Comparison of ENCODE assay signal across 7 cellular contexts in genomic region chr5:58871648-58872242, GRCh38.
DNase-seq lines count a peak whose midpoint lies in the region; ATAC-seq, FAIRE-seq and TF ChIP-seq lines count a peak whose summit lies in the region.

No MANE protein-coding gene starts in this region.

- POLR2A ChIA-PET in WTC11 (lab: Charles Lee) = no interaction called here

- ATAC-seq in GM18519 (IDR thresholded peaks at IDR 0.05; ENCODE audit: low FRiP score, unreplicated experiment) (peak; percentile 68), WTC11 (no peak), thoracic aorta (ENCODE audit: insufficient number of reproducible peaks, low FRiP score, low read depth) (no peak)

- H3K36me3 Mint-ChIP-seq in WTC11 (no peaks in the 10 kb centered on the region), glutamatergic neuron (ENCODE audit: unreplicated experiment) (no peaks in the 10 kb centered on the region)

- no peaks in the 10 kb centered on the region for H3K4me1 ChIP-seq in thoracic aorta (ENCODE audit: control insufficient read depth in 1 of 2, low read depth in 2 of 2)

- no peak for FAIRE-seq in D721Med (lab: Jason Lieb, UNC)

- H3K4me1 Mint-ChIP-seq in WTC11 (no peaks in the 10 kb centered on the region), glutamatergic neuron (ENCODE audit: low read depth, unreplicated experiment) (no peaks in the 10 kb centered on the region)

- H3K9me3 ChIP-seq in thoracic aorta = no peaks in the 10 kb centered on the region

- H3K27me3 Mint-ChIP-seq in WTC11 (ENCODE audit: low read depth) (no peaks in the 10 kb centered on the region), glutamatergic neuron (ENCODE audit: unreplicated experiment) (no peaks in the 10 kb centered on the region)

- no peaks in the 10 kb centered on the region for H3K27me3 ChIP-seq in thoracic aorta (replicated peaks; ENCODE audit: insufficient read depth)

- H3K27ac Mint-ChIP-seq in WTC11 = no peak overlapping the region
- H3K27ac Mint-ChIP-seq in glutamatergic neuron (ENCODE audit: unreplicated experiment) = no peak overlapping the region

- CTCF ChIA-PET in WTC11 (lab: Charles Lee) = interaction anchor here (1.4 kb wide), 2 partner anchors 15 to 20 kb away, joined by 5 read pairs; no protein-coding TSS in a partner anchor

- no peak overlapping the region for H3K4me3 ChIP-seq in thoracic aorta

- TF ChIP-seq CTCF in D721Med (IDR thresholded peaks at IDR 0.05; ENCODE audit: insufficient read depth, missing control alignments) (peak; percentile 60), WTC11 (IDR thresholded peaks at IDR 0.05) (peak; percentile 50; the same call in 1 of the 2 replicates), glutamatergic neuron (IDR thresholded peaks at IDR 0.05; ENCODE audit: partially characterized antibody, unreplicated experiment) (peak; percentile 95), thoracic aorta (IDR thresholded peaks at IDR 0.05) (peak; percentile 52)

- no peaks in the 10 kb centered on the region for H3K36me3 ChIP-seq in thoracic aorta

- no peak overlapping the region for H3K27ac ChIP-seq in thoracic aorta

- DNase-seq in D721Med (ENCODE audit: insufficient read length, low spot score) (no peak), KG1 (lab: John Stamatoyannopoulos, UW) (peak; percentile 33), WTC11 (ENCODE audit: low spot score) (no peak), glutamatergic neuron (no peak), thoracic aorta (ENCODE audit: low spot score) (no peak), NK-92 (lab: John Stamatoyannopoulos, UW; ENCODE audit: unreplicated experiment) (no peak)

- H3K4me3 Mint-ChIP-seq in WTC11 = no peak overlapping the region
- no peak overlapping the region for H3K4me3 Mint-ChIP-seq in glutamatergic neuron (ENCODE audit: unreplicated experiment)

- H3K9me3 Mint-ChIP-seq in WTC11 (no peaks in the 10 kb centered on the region), glutamatergic neuron (ENCODE audit: unreplicated experiment) (no peaks in the 10 kb centered on the region)

TF ChIP-seq in WTC11, 78 proteins besides CTCF, POLR2A, EP300 and RAD21:
- TF ChIP-seq ZNF396 (CRISPR knock-in tag; IDR thresholded peaks at IDR 0.05; ENCODE audit: borderline replicate concordance) = no peak
- no peak for TF ChIP-seq MLX (CRISPR knock-in tag; IDR thresholded peaks at IDR 0.05)
- TF ChIP-seq SMAD3 (CRISPR knock-in tag; IDR thresholded peaks at IDR 0.05; ENCODE audit: borderline replicate concordance) = no peak
- TF ChIP-seq CREM (CRISPR knock-in tag; IDR thresholded peaks at IDR 0.05) = no peak
- TF ChIP-seq NR1H2 (CRISPR knock-in tag; IDR thresholded peaks at IDR 0.05) = no peak
- TF ChIP-seq ZMAT4 (CRISPR knock-in tag; IDR thresholded peaks at IDR 0.05) = no peak
- no peak for TF ChIP-seq IRF2 (CRISPR knock-in tag; IDR thresholded peaks at IDR 0.05; ENCODE audit: borderline replicate concordance, low read depth)
- no peak for TF ChIP-seq JUN (CRISPR knock-in tag; IDR thresholded peaks at IDR 0.05)
- TF ChIP-seq USF1 (CRISPR knock-in tag; IDR thresholded peaks at IDR 0.05) = no peak
- no peak for TF ChIP-seq JAZF1 (CRISPR knock-in tag; IDR thresholded peaks at IDR 0.05)
- TF ChIP-seq NFYB (CRISPR knock-in tag; conservative IDR thresholded peaks at IDR 0.05; ENCODE audit: low read depth) = no peak
- no peak for TF ChIP-seq ELF4 (CRISPR knock-in tag; IDR thresholded peaks at IDR 0.05; ENCODE audit: low read depth)
- no peak for TF ChIP-seq ZNF263 (CRISPR knock-in tag; IDR thresholded peaks at IDR 0.05; ENCODE audit: low read depth)
